In the genomic region with DNA sequence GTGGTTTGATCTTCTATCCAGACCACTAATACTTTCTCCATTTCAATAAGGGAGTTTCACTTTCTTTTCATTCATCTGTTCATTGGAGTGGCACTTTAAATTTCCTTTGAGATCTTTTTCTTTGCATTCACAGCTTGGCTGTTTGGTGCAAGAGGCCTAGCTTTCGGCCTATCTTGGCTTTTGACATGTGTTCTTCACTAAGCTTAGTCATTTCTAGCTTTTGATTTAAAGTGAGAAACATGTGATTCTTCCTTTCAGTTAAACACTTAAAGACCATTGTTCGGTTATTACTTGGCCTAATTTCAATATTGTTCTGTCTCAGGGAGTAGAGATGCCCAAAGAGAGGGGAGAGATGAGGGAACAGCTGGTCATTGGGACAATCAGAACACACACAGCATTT, we compare ENCODE assay signal across 12 cellular contexts. TPM values are rescaled to one million over a fixed set of nuclear protein-coding genes. Genes with fewer than 3 reads are reported as not detected.
A peak's percentile ranks its signal among the peaks of the same experiment; 100 is the strongest.
DNase-seq lines count a peak whose midpoint lies in the region; ATAC-seq and TF ChIP-seq lines count a peak whose summit lies in the region.
"Had no signal": no experiment of that assay in that cellular context is flagged by ENCODE, and none has a peak within 500 bp of the region (broad histone marks: within the 10 kb centered on the region; RNA-seq: fewer than 3 reads in every experiment).

No MANE protein-coding gene starts in this region.

- intact Hi-C loops in CD8-positive, alpha-beta T cell (cut with DNase I, micrococcal nuclease): no loop called here

- H3K36me3 Mint-ChIP-seq in chondrocyte (ENCODE audit: low read depth): no peaks in the 10 kb centered on the region
- no peaks in the 10 kb centered on the region for H3K36me3 Mint-ChIP-seq in CD8-positive, alpha-beta T cell

- H3K27ac ChIP-seq in WERI-Rb-1: no peak overlapping the region
- no peak overlapping the region for H3K27ac ChIP-seq in CD8-positive, alpha-beta T cell (ENCODE audit: low read depth, low read length)
- H3K27ac ChIP-seq: colonic mucosa, right atrium auricular region had no signal

- peaks cover 5% of the 10 kb centered on the region for H3K27me3 Mint-ChIP-seq in chondrocyte (ENCODE audit: low read depth)
- H3K27me3 Mint-ChIP-seq in CD8-positive, alpha-beta T cell (ENCODE audit: low read depth): no peaks in the 10 kb centered on the region

- no peak overlapping the region for H3K4me3 Mint-ChIP-seq in chondrocyte (ENCODE audit: unreplicated experiment)
- H3K4me3 Mint-ChIP-seq in CD8-positive, alpha-beta T cell: no peak overlapping the region

- no peak for TF ChIP-seq CTCF in chondrocyte (IDR thresholded peaks at IDR 0.05)
- TF ChIP-seq CTCF in WERI-Rb-1 (IDR thresholded peaks at IDR 0.05; ENCODE audit: low read depth, low read length): no peak
- TF ChIP-seq CTCF in CD8-positive, alpha-beta T cell (IDR thresholded peaks at IDR 0.05): no peak

- no peaks in the 10 kb centered on the region for H3K9me3 Mint-ChIP-seq in chondrocyte (ENCODE audit: low read depth)
- no peaks in the 10 kb centered on the region for H3K9me3 Mint-ChIP-seq in CD8-positive, alpha-beta T cell

- DNase-seq in chondrocyte (ENCODE audit: low spot score) (no peak), WERI-Rb-1 (no peak), AG08396 (ENCODE audit: low spot score) (no peak)
- DNase-seq in CD8-positive, alpha-beta T cell: no peak
- DNase-seq: colonic mucosa, mesenchymal stem cell had no signal

- no peaks in the 10 kb centered on the region for H3K27me3 ChIP-seq in WERI-Rb-1 (ENCODE audit: insufficient read depth, low read depth, severe bottlenecking)
- no peaks in the 10 kb centered on the region for H3K27me3 ChIP-seq in CD8-positive, alpha-beta T cell (ENCODE audit: insufficient read depth, low read length)
- H3K27me3 ChIP-seq: colonic mucosa, right atrium auricular region had no signal

- H3K4me3 ChIP-seq in WERI-Rb-1 (ENCODE audit: low read depth, low read length): no peak overlapping the region
- no peak overlapping the region for H3K4me3 ChIP-seq in CD8-positive, alpha-beta T cell (ENCODE audit: low read depth, low read length)
- H3K4me3 ChIP-seq: colonic mucosa, right atrium auricular region had no signal

- H3K4me1 Mint-ChIP-seq in chondrocyte (ENCODE audit: low read depth): no peaks in the 10 kb centered on the region
- H3K4me1 Mint-ChIP-seq in CD8-positive, alpha-beta T cell (ENCODE audit: low read depth): peaks cover 6% of the 10 kb centered on the region

- CTCF ChIA-PET in CD8-positive, alpha-beta T cell (lab: Charles Lee): interaction anchor here (0.6 to 2.4 kb wide), 2 partner anchors 11 to 17 kb away, joined by 4 to 12 read pairs; no protein-coding TSS in a partner anchor

- no peaks in the 10 kb centered on the region for H3K4me1 ChIP-seq in CD8-positive, alpha-beta T cell (ENCODE audit: insufficient read depth, low read length)
- H3K4me1 ChIP-seq: colonic mucosa, right atrium auricular region had no signal

- POLR2A ChIA-PET in CD8-positive, alpha-beta T cell (lab: Charles Lee): no interaction called here

- no peaks in the 10 kb centered on the region for H3K36me3 ChIP-seq in WERI-Rb-1
- no peaks in the 10 kb centered on the region for H3K36me3 ChIP-seq in CD8-positive, alpha-beta T cell (ENCODE audit: insufficient read depth, low read length)
- H3K36me3 ChIP-seq: colonic mucosa, right atrium auricular region had no signal

- H3K9me3 ChIP-seq in WERI-Rb-1 (ENCODE audit: severe bottlenecking): no peaks in the 10 kb centered on the region
- no peaks in the 10 kb centered on the region for H3K9me3 ChIP-seq in CD8-positive, alpha-beta T cell (ENCODE audit: low read length)
- H3K9me3 ChIP-seq: colonic mucosa, right atrium auricular region had no signal

- peak; percentile 93 for ATAC-seq in GM18517 (IDR thresholded peaks at IDR 0.05; ENCODE audit: unreplicated experiment)
- peak; percentile 52 for ATAC-seq in GM19397 (IDR thresholded peaks at IDR 0.05; ENCODE audit: unreplicated experiment)
- peak; percentile 94 for ATAC-seq in HG02870 (IDR thresholded peaks at IDR 0.05; ENCODE audit: unreplicated experiment)
- peak; percentile 82 for ATAC-seq in HG03575 (IDR thresholded peaks at IDR 0.05; ENCODE audit: extremely low read depth, insufficient number of reproducible peaks, low FRiP score, unreplicated experiment)
- no peak for ATAC-seq in CD8-positive, alpha-beta T cell

- no peak overlapping the region for H3K27ac Mint-ChIP-seq in chondrocyte (ENCODE audit: unreplicated experiment)
- H3K27ac Mint-ChIP-seq in CD8-positive, alpha-beta T cell: no peak overlapping the region

RNA-seq across cellular contexts. Expression of a gene that starts 24.3 kb away (rescaled TPM):
- not detected in 3 replicates for total RNA-seq in chondrocyte
- total RNA-seq in CD8-positive, alpha-beta T cell: not detected
- total RNA-seq: H1, right atrium auricular region had no signal
